ENCODE assay signal across 18 cellular contexts in genomic region chr18:79685971-79686370, GRCh38. TPM values are rescaled to one million over a fixed set of nuclear protein-coding genes. Genes with fewer than 3 reads are reported as not detected.
DNase-seq lines count a peak whose midpoint lies in the region; ATAC-seq, FAIRE-seq and TF ChIP-seq lines count a peak whose summit lies in the region.
"Had no signal": no experiment of that assay in that cellular context is flagged by ENCODE, and none has a peak within 500 bp of the region (broad histone marks: within the 10 kb centered on the region; RNA-seq: fewer than 3 reads in every experiment).

No MANE protein-coding gene starts in this region.

- peak; percentile 94 for FAIRE-seq in D721Med (lab: Jason Lieb, UNC)
- FAIRE-seq: GM12891 had no signal

- ATAC-seq in activated T-helper 17 cell treated with anti-CD3 and anti-CD28 coated beads, Interleukin-2, amount 50 U/mL, for 72 hours (replicated peaks), result no peak
- no peak for ATAC-seq in GM18873 (IDR thresholded peaks at IDR 0.05; ENCODE audit: low FRiP score, unreplicated experiment)
- ATAC-seq: HCT116, Panc1, Right ventricle myocardium inferior had no signal

- H3K9me3 Mint-ChIP-seq in activated naive CD4-positive, alpha-beta T cell treated with anti-CD3 and anti-CD28 coated beads, Interleukin-2, amount 10 ng/mL, durations not matched to agents 7 days and 5 days, result no peaks in the 10 kb centered on the region
- no peaks in the 10 kb centered on the region for H3K9me3 Mint-ChIP-seq in activated T-helper 17 cell treated with anti-CD3 and anti-CD28 coated beads, Interleukin-2, amount 50 U/mL, for 72 hours

- no peak overlapping the region for H3K4me3 ChIP-seq in osteoblast (ENCODE audit: insufficient read depth, low read length)

- H3K36me3 ChIP-seq in osteoblast (ENCODE audit: insufficient read depth, low read length), result peaks cover 6% of the 10 kb centered on the region
- H3K36me3 ChIP-seq: BE2C had no signal

- H3K27ac ChIP-seq in osteoblast (ENCODE audit: low read depth, low read length), result no peak overlapping the region

- H2AFZ ChIP-seq in osteoblast (ENCODE audit: low read length), result no peak overlapping the region

- TF ChIP-seq CTCF in D721Med (IDR thresholded peaks at IDR 0.05; ENCODE audit: insufficient read depth, missing control alignments) (no peak), osteoblast (IDR thresholded peaks at IDR 0.05; ENCODE audit: extremely low read depth, low read depth, low read length) (no peak)

- DNase-seq in activated naive CD4-positive, alpha-beta T cell treated with anti-CD3 and anti-CD28 coated beads, Interleukin-2, amount 10 ng/mL, durations not matched to agents 7 days and 5 days, result no peak
- DNase-seq in activated naive CD4-positive, alpha-beta T cell treated with Interleukin-2 at 50 U/mL for 16 hours, result no peak
- DNase-seq in D721Med (ENCODE audit: insufficient read length, low spot score) (no peak), osteoblast (ENCODE audit: insufficient read length, low spot score, missing footprints) (peak; percentile 23), GF-D8 (lab: John Stamatoyannopoulos, UW) (no peak)
- DNase-seq: BE2C, DMS53, MV-4-11, NCI-H1417 treated with DMSO at 0.1 percent for 48 hours, NCI-H2029 treated with DMSO at 0.1 percent for 48 hours, NCI-H510A, NCI-H82 had no signal

- no peaks in the 10 kb centered on the region for H3K9me3 ChIP-seq in osteoblast (ENCODE audit: low read depth, low read length)
- H3K9me3 ChIP-seq: BE2C had no signal

- peaks cover 66% of the 10 kb centered on the region for H3K4me1 Mint-ChIP-seq in activated naive CD4-positive, alpha-beta T cell treated with anti-CD3 and anti-CD28 coated beads, Interleukin-2, amount 10 ng/mL, durations not matched to agents 7 days and 5 days
- peaks cover 48% of the 10 kb centered on the region for H3K4me1 Mint-ChIP-seq in activated T-helper 17 cell treated with anti-CD3 and anti-CD28 coated beads, Interleukin-2, amount 50 U/mL, for 72 hours

- peaks cover 4% of the 10 kb centered on the region for H3K4me1 ChIP-seq in osteoblast (ENCODE audit: insufficient read depth, low read length)
- H3K4me1 ChIP-seq: BE2C had no signal

- H3K27me3 ChIP-seq in osteoblast (ENCODE audit: insufficient read depth, low read length), result no peaks in the 10 kb centered on the region
- H3K27me3 ChIP-seq: BE2C had no signal

- peaks cover 71% of the 10 kb centered on the region for H4K20me1 ChIP-seq in osteoblast (ENCODE audit: insufficient read depth, low read length)

- peak overlapping the region; percentile 7 for H3K27ac Mint-ChIP-seq in activated naive CD4-positive, alpha-beta T cell treated with anti-CD3 and anti-CD28 coated beads, Interleukin-2, amount 10 ng/mL, durations not matched to agents 7 days and 5 days
- no peak overlapping the region for H3K27ac Mint-ChIP-seq in activated T-helper 17 cell treated with anti-CD3 and anti-CD28 coated beads, Interleukin-2, amount 50 U/mL, for 72 hours

- no peaks in the 10 kb centered on the region for H3K27me3 Mint-ChIP-seq in activated naive CD4-positive, alpha-beta T cell treated with anti-CD3 and anti-CD28 coated beads, Interleukin-2, amount 10 ng/mL, durations not matched to agents 7 days and 5 days
- H3K27me3 Mint-ChIP-seq in activated T-helper 17 cell treated with anti-CD3 and anti-CD28 coated beads, Interleukin-2, amount 50 U/mL, for 72 hours, result no peaks in the 10 kb centered on the region

- peaks cover 88% of the 10 kb centered on the region for H3K79me2 ChIP-seq in osteoblast (ENCODE audit: insufficient read depth, low read length)

- H3K36me3 Mint-ChIP-seq in activated naive CD4-positive, alpha-beta T cell treated with anti-CD3 and anti-CD28 coated beads, Interleukin-2, amount 10 ng/mL, durations not matched to agents 7 days and 5 days, result peaks cover 45% of the 10 kb centered on the region
- peaks cover 38% of the 10 kb centered on the region for H3K36me3 Mint-ChIP-seq in activated T-helper 17 cell treated with anti-CD3 and anti-CD28 coated beads, Interleukin-2, amount 50 U/mL, for 72 hours (ENCODE audit: low read depth)

- no peak overlapping the region for H3K4me3 Mint-ChIP-seq in activated naive CD4-positive, alpha-beta T cell treated with anti-CD3 and anti-CD28 coated beads, Interleukin-2, amount 10 ng/mL, durations not matched to agents 7 days and 5 days
- peak overlapping the region; percentile 14 for H3K4me3 Mint-ChIP-seq in activated T-helper 17 cell treated with anti-CD3 and anti-CD28 coated beads, Interleukin-2, amount 50 U/mL, for 72 hours

- CTCF ChIA-PET in activated naive CD4-positive, alpha-beta T cell treated with anti-CD3 and anti-CD28 coated beads, Interleukin-2, amount 10 ng/mL, durations not matched to agents 7 days and 5 days (lab: Charles Lee), result no interaction called here

- no peak overlapping the region for H3K4me2 ChIP-seq in osteoblast (ENCODE audit: insufficient read depth, low read length)

RNA-seq across cellular contexts. Expression of gene CTDP1, which starts 6.4 kb away (rescaled TPM):
- total RNA-seq in activated T-helper 17 cell treated with anti-CD3 and anti-CD28 coated beads, Interleukin-2, amount 50 U/mL, for 72 hours, result 10 to 100 TPM; 38.8 to 48.5 TPM
- total RNA-seq in osteoblast, result 25.0 and 26.8 TPM in 2 replicates
